In genomic region chr4:2859514-2859913, GRCh38 we compare ENCODE assay signal across 1 cellular context.
TF ChIP-seq lines count a peak whose summit lies in the region.

No MANE protein-coding gene starts in this region.

TF ChIP-seq in IMR-90, 13 proteins besides CTCF, POLR2A, EP300 and RAD21 (continued from another document):
- TF ChIP-seq BHLHE40 (IDR thresholded peaks at IDR 0.05; ENCODE audit: low read depth, low read length): no peak
TF ChIP-seq in IMR-90: peak in this region for 0.
